In the genomic region with DNA sequence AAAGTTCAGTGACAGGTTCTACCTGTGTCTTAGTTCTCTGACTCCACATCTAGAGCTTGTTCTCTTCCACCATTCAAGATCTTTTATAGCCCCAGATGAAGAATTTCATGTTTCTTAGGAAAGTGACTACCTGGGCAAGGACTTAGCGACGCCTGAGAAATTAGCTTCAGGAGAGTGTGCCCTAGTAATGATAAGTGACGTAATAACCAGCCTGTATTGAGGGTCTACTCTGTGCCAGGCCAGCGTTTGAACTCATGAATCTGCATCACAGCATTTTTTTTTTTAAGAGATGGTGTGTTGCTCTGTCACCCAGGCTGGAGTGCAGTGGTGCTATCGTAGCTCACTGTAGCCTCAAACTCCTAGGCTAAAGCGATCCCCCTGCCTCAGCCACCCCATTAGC, we compare ENCODE assay signal across 15 cellular contexts. TPM values are rescaled to one million over a fixed set of nuclear protein-coding genes. Genes with fewer than 3 reads are reported as not detected.
A peak's percentile ranks its signal among the peaks of the same experiment; 100 is the strongest.
DNase-seq lines count a peak whose midpoint lies in the region; ATAC-seq, FAIRE-seq and TF ChIP-seq lines count a peak whose summit lies in the region.
"Had no signal": no experiment of that assay in that cellular context is flagged by ENCODE, and none has a peak within 500 bp of the region (broad histone marks: within the 10 kb centered on the region; RNA-seq: fewer than 3 reads in every experiment).

No MANE protein-coding gene starts in this region.

- H3K4me1 ChIP-seq in H9 (ENCODE audit: insufficient read depth, low read length) (peaks cover 9% of the 10 kb centered on the region; the same call in 1 of the 2 replicates), H1 (replicated peaks in 1 of 4; ENCODE audit: control insufficient read depth in 3 of 4, insufficient read depth in 4 of 4, low read length in 3 of 4) (peaks cover 13 to 22% (median 15%) of the 10 kb centered on the region in 4 experiments), neuronal stem cell (ENCODE audit: control insufficient read depth in 2 of 2, insufficient read depth in 1 of 2, low read depth in 1 of 2, low read length in 2 of 2) (peaks cover 16 to 23% of the 10 kb centered on the region in 2 donors), gastrocnemius medialis (peaks cover 27 to 30% of the 10 kb centered on the region in 2 donors)
- H3K4me1 ChIP-seq: BLaER1 had no signal

- H3K4me3 Mint-ChIP-seq in H9 (no peak overlapping the region), natural killer cell (peak overlapping the region; percentile 57)
- H3K4me3 Mint-ChIP-seq in activated naive CD8-positive, alpha-beta T cell treated with anti-CD3 and anti-CD28 coated beads for 36 hours: no peak overlapping the region

- H2AK5ac ChIP-seq in H9 (ENCODE audit: insufficient read length, low read length): no peak overlapping the region
- H2AK5ac ChIP-seq in H1 (ENCODE audit: low read depth, low read length): no peak overlapping the region
- H2AK5ac ChIP-seq in neuronal stem cell (ENCODE audit: low read depth, low read length): peak overlapping the region; percentile 20

- H3K27me3 Mint-ChIP-seq in H9 (ENCODE audit: low read depth): no peaks in the 10 kb centered on the region
- H3K27me3 Mint-ChIP-seq in natural killer cell (ENCODE audit: low read depth in 2 of 2): peaks cover 0 to 8% of the 10 kb centered on the region in 2 donors
- peaks cover 4% of the 10 kb centered on the region for H3K27me3 Mint-ChIP-seq in activated naive CD8-positive, alpha-beta T cell treated with anti-CD3 and anti-CD28 coated beads for 36 hours

- DNase-seq in H9 (no peak), H1 (ENCODE audit: low read depth in 1 of 2, low spot score in 2 of 2) (no peak), natural killer cell (no peak), neuronal stem cell (ENCODE audit: low spot score) (no peak), gastrocnemius medialis (no peak)
- DNase-seq in activated naive CD8-positive, alpha-beta T cell treated with anti-CD3 and anti-CD28 coated beads for 36 hours: no peak
- DNase-seq: 8988T; AML-193; Caco-2; CD8-positive, alpha-beta memory T cell; DND-41; GDM1 had no signal

- TF ChIP-seq CTCF in H9 (conservative IDR thresholded peaks at IDR 0.05) (no peak), H1 (IDR thresholded peaks at IDR 0.05; ENCODE audit: control extremely low read depth in 1 of 3, insufficient read depth in 1 of 3, low read depth in 1 of 3, low read length in 3 of 3) (no peak), natural killer cell (IDR thresholded peaks at IDR 0.05) (no peak), gastrocnemius medialis (IDR thresholded peaks at IDR 0.05 in 4 of 5, conservative IDR thresholded peaks at IDR 0.05 in 1 of 5) (no peak)

- H4K20me1 ChIP-seq in H9 (ENCODE audit: control insufficient read depth, insufficient read depth, insufficient read length) (no peaks in the 10 kb centered on the region), H1 (replicated peaks in 1 of 2; ENCODE audit: control insufficient read depth in 1 of 2, insufficient read depth in 2 of 2, low read length in 2 of 2) (peaks cover 38 to 54% of the 10 kb centered on the region in 2 experiments)
- H4K20me1 ChIP-seq: BLaER1 had no signal

- H3K79me1 ChIP-seq in H9 (ENCODE audit: insufficient read depth, low read depth, low read length, poor library complexity, severe bottlenecking): peaks cover 5% of the 10 kb centered on the region
- H3K79me1 ChIP-seq in H1 (ENCODE audit: low read depth, low read length): peaks cover 28% of the 10 kb centered on the region
- H3K79me1 ChIP-seq in neuronal stem cell (ENCODE audit: low read depth, low read length): no peaks in the 10 kb centered on the region

- H3K56ac ChIP-seq in H9 (ENCODE audit: insufficient read length, low read depth, low read length) (no peak overlapping the region), H1 (replicated peaks; ENCODE audit: insufficient read length, low read depth, low read length) (no peak overlapping the region)

- no CpG with 5 or more reads among the region's 6 CpGs for WGBS in H9 (ENCODE audit: extremely low coverage, insufficient read length, low lambda C conversion rate)
- 92% methylated on average over 6 of the region's 6 CpGs; no CpG with 5 or more reads in 1 of the 2 experiments for WGBS in H1 (ENCODE audit: extremely low coverage in 1 of 2, insufficient coverage in 1 of 2, insufficient read length in 1 of 2, insufficient replicate concordance in 2 of 2, low coverage in 1 of 2, low lambda C conversion rate in 2 of 2, missing lambda C conversion rate in 1 of 2), 2 experiments
- no CpG with 5 or more reads among the region's 6 CpGs for WGBS in neuronal stem cell (ENCODE audit: extremely low coverage in 2 of 2, insufficient read length in 2 of 2, insufficient replicate concordance in 1 of 2), 2 donors

- intact Hi-C loops in natural killer cell (cut with micrococcal nuclease) (no loop called here), gastrocnemius medialis (cut with DNase I; ENCODE audit: low total_unique reads) (no loop called here)

- H3K4me2 ChIP-seq in H9 (ENCODE audit: insufficient read depth, insufficient read length, low read length): no peak overlapping the region
- no peak overlapping the region for H3K4me2 ChIP-seq in H1 (ENCODE audit: insufficient read depth in 1 of 2, low read depth in 2 of 2, low read length in 2 of 2)
- no peak overlapping the region for H3K4me2 ChIP-seq in neuronal stem cell (ENCODE audit: insufficient read depth, low read length, poor library complexity, severe bottlenecking)
- H3K4me2 ChIP-seq: BLaER1 had no signal

- H3K9me3 ChIP-seq in H9 (ENCODE audit: control insufficient read depth, low read depth, low read length) (no peaks in the 10 kb centered on the region), H1 (ENCODE audit: insufficient read depth in 2 of 2, low read depth in 1 of 2, low read length in 1 of 2) (no peaks in the 10 kb centered on the region), neuronal stem cell (replicated peaks in 1 of 2; ENCODE audit: control insufficient read depth in 2 of 2, insufficient read depth in 1 of 2, low read depth in 1 of 2, low read length in 2 of 2) (no peaks in the 10 kb centered on the region), gastrocnemius medialis (no peaks in the 10 kb centered on the region)
- H3K9me3 ChIP-seq: BLaER1, Caco-2 had no signal

- ATAC-seq in natural killer cell: no peak
- no peak for ATAC-seq in gastrocnemius medialis
- ATAC-seq in HG02571 (IDR thresholded peaks at IDR 0.05; ENCODE audit: unreplicated experiment): no peak

- TF ChIP-seq POLR2A in H1 (IDR thresholded peaks at IDR 0.05; ENCODE audit: control extremely low read depth in 1 of 2, low read depth in 2 of 2, low read length in 2 of 2) (no peak), gastrocnemius medialis (IDR thresholded peaks at IDR 0.05) (no peak)

- no peak for TF ChIP-seq RAD21 in H1 (IDR thresholded peaks at IDR 0.05 in 1 of 2, conservative IDR thresholded peaks at IDR 0.05 in 1 of 2; ENCODE audit: low read depth in 2 of 2, low read length in 2 of 2)

- H3K4ac ChIP-seq in H9 (ENCODE audit: low read depth, low read length): no peak overlapping the region
- no peak overlapping the region for H3K4ac ChIP-seq in H1 (replicated peaks; ENCODE audit: insufficient read length, low read depth, low read length)
- H3K4ac ChIP-seq in neuronal stem cell (ENCODE audit: low read length): no peak overlapping the region

- H3T11ph ChIP-seq in H9 (ENCODE audit: low read length): no peak overlapping the region

- peak overlapping the region; percentile 48 to 93 (median 87) for H3K27ac Mint-ChIP-seq in H9
- H3K27ac Mint-ChIP-seq in natural killer cell: peak overlapping the region; percentile 19 to 79
- H3K27ac Mint-ChIP-seq in activated naive CD8-positive, alpha-beta T cell treated with anti-CD3 and anti-CD28 coated beads for 36 hours: no peak overlapping the region
- H3K27ac Mint-ChIP-seq: CD8-positive, alpha-beta memory T cell had no signal

- H2BK20ac ChIP-seq in H9 (ENCODE audit: low read depth, low read length, poor library complexity, severe bottlenecking) (no peak overlapping the region), H1 (ENCODE audit: low read length) (no peak overlapping the region)

- peaks cover 67 to 74% of the 10 kb centered on the region in 2 experiments for H3K4me1 Mint-ChIP-seq in H9
- H3K4me1 Mint-ChIP-seq in natural killer cell: peaks cover 32 to 33% of the 10 kb centered on the region in 2 donors
- H3K4me1 Mint-ChIP-seq in activated naive CD8-positive, alpha-beta T cell treated with anti-CD3 and anti-CD28 coated beads for 36 hours: no peaks in the 10 kb centered on the region

- H3K9ac ChIP-seq in H9 (ENCODE audit: extremely low read depth, insufficient read length, low read length): no peak overlapping the region
- H3K9ac ChIP-seq in H1 (replicated peaks in 1 of 4; ENCODE audit: extremely low read depth in 1 of 4, low read depth in 3 of 4, low read length in 3 of 4): no peak overlapping the region
- no peak overlapping the region for H3K9ac ChIP-seq in neuronal stem cell (ENCODE audit: low read depth, low read length, poor library complexity)
- H3K9ac ChIP-seq: BLaER1 had no signal

- no peak overlapping the region for H2BK120ac ChIP-seq in H9 (ENCODE audit: low read depth, low read length, poor library complexity, severe bottlenecking)
- H2BK120ac ChIP-seq in H1 (replicated peaks; ENCODE audit: low read depth, low read length): no peak overlapping the region
- no peak overlapping the region for H2BK120ac ChIP-seq in neuronal stem cell (ENCODE audit: low read depth, low read length)

- H3K18ac ChIP-seq in H9 (ENCODE audit: insufficient read length, low read depth, low read length): no peak overlapping the region
- H3K18ac ChIP-seq in H1 (ENCODE audit: extremely low read depth, low read length): no peak overlapping the region
- H3K18ac ChIP-seq in neuronal stem cell (ENCODE audit: low read length): no peak overlapping the region

- H3K79me2 ChIP-seq in H9 (ENCODE audit: insufficient read depth, low read length) (peaks cover 39% of the 10 kb centered on the region; the same call in 1 of the 2 replicates), H1 (ENCODE audit: control insufficient read depth in 1 of 2, insufficient read depth in 2 of 2, low read length in 2 of 2) (peaks cover 17 to 96% of the 10 kb centered on the region in 2 experiments)

- no peak for FAIRE-seq in H1 (lab: Jason Lieb, UNC)
- FAIRE-seq: H54 had no signal

- H3K36me3 Mint-ChIP-seq in H9 (ENCODE audit: insufficient read depth in 1 of 3, low read depth in 3 of 3): peaks cover 13 to 31% (median 18%) of the 10 kb centered on the region in 3 experiments
- no peaks in the 10 kb centered on the region for H3K36me3 Mint-ChIP-seq in natural killer cell
- H3K36me3 Mint-ChIP-seq in activated naive CD8-positive, alpha-beta T cell treated with anti-CD3 and anti-CD28 coated beads for 36 hours: no peaks in the 10 kb centered on the region
- H3K36me3 Mint-ChIP-seq: CD8-positive, alpha-beta memory T cell had no signal

- no peak overlapping the region for H3K14ac ChIP-seq in H9 (ENCODE audit: insufficient read depth, low read length)
- no peak overlapping the region for H3K14ac ChIP-seq in H1 (ENCODE audit: insufficient read length)
- no peak overlapping the region for H3K14ac ChIP-seq in neuronal stem cell (ENCODE audit: low read length)

- no peak overlapping the region for H2BK12ac ChIP-seq in H9 (ENCODE audit: insufficient read length, low read depth, low read length)
- H2BK12ac ChIP-seq in H1 (ENCODE audit: low read depth, low read length): no peak overlapping the region
- no peak overlapping the region for H2BK12ac ChIP-seq in neuronal stem cell (ENCODE audit: low read length)

- H4K5ac ChIP-seq in H9 (ENCODE audit: insufficient read length, low read depth, low read length): no peak overlapping the region
- no peak overlapping the region for H4K5ac ChIP-seq in H1 (ENCODE audit: insufficient read length, low read depth, low read length)

- H3K36me3 ChIP-seq in H1 (ENCODE audit: control insufficient read depth in 2 of 4, insufficient read depth in 4 of 4, low read length in 3 of 4) (peaks cover 2 to 5% (median 3%) of the 10 kb centered on the region in 4 experiments; a peak in 3 of 8 replicates), neuronal stem cell (replicated peaks in 1 of 2; ENCODE audit: control insufficient read depth in 2 of 2, insufficient read depth in 2 of 2, low read length in 2 of 2) (no peaks in the 10 kb centered on the region), gastrocnemius medialis (no peaks in the 10 kb centered on the region)
- H3K36me3 ChIP-seq: BLaER1 had no signal

- in situ Hi-C loops in gastrocnemius medialis (cut with MboI; ENCODE audit: low sequenced_read_pairs in 4 of 4): no loop called here

- no peak overlapping the region for H2BK5ac ChIP-seq in H9 (ENCODE audit: insufficient read length, low read length)
- H2BK5ac ChIP-seq in H1 (ENCODE audit: low read depth, low read length): peak overlapping the region; percentile 9; the same call in 1 of the 2 replicates
- no peak overlapping the region for H2BK5ac ChIP-seq in neuronal stem cell (ENCODE audit: low read length)

- H2AFZ ChIP-seq in H9 (ENCODE audit: low read length) (no peak overlapping the region), H1 (ENCODE audit: low read length) (no peak overlapping the region), neuronal stem cell (ENCODE audit: low read length) (no peak overlapping the region)

- TF ChIP-seq EP300 in H1 (IDR thresholded peaks at IDR 0.05; ENCODE audit: borderline replicate concordance in 1 of 2, low read depth in 2 of 2, low read length in 2 of 2): no peak

- H3K23me2 ChIP-seq in H9 (ENCODE audit: insufficient read length, low read depth, low read length, poor library complexity, severe bottlenecking) (no peaks in the 10 kb centered on the region), H1 (ENCODE audit: low read depth, low read length) (no peaks in the 10 kb centered on the region)

- H3K23ac ChIP-seq in H9 (ENCODE audit: insufficient read length, low read depth, low read length) (no peak overlapping the region), H1 (ENCODE audit: insufficient read length) (no peak overlapping the region), neuronal stem cell (ENCODE audit: low read depth, low read length, poor library complexity) (no peak overlapping the region)

- H3K9me3 Mint-ChIP-seq in H9 (no peaks in the 10 kb centered on the region), natural killer cell (no peaks in the 10 kb centered on the region)
- H3K9me3 Mint-ChIP-seq in activated naive CD8-positive, alpha-beta T cell treated with anti-CD3 and anti-CD28 coated beads for 36 hours: no peaks in the 10 kb centered on the region
- H3K9me3 Mint-ChIP-seq: CD8-positive, alpha-beta memory T cell had no signal

- H3K4me3 ChIP-seq in H1 (ENCODE audit: extremely low read depth in 1 of 4, insufficient read depth in 2 of 4, low read depth in 3 of 4, low read length in 4 of 4) (no peak overlapping the region), neuronal stem cell (ENCODE audit: low read length in 2 of 2) (no peak overlapping the region), gastrocnemius medialis (no peak overlapping the region)
- H3K4me3 ChIP-seq: BLaER1 had no signal

- no peak overlapping the region for H3K27ac ChIP-seq in H9 (ENCODE audit: insufficient read length, low read depth, low read length)
- no peak overlapping the region for H3K27ac ChIP-seq in H1 (ENCODE audit: low read depth, low read length)
- no peak overlapping the region for H3K27ac ChIP-seq in neuronal stem cell (replicated peaks; ENCODE audit: low read length)
- no peak overlapping the region for H3K27ac ChIP-seq in gastrocnemius medialis
- H3K27ac ChIP-seq: BLaER1 had no signal

- H4K8ac ChIP-seq in H9 (replicated peaks; ENCODE audit: insufficient read length, low read depth, low read length) (no peak overlapping the region), H1 (ENCODE audit: extremely low read depth, insufficient read depth, low read length) (no peak overlapping the region), neuronal stem cell (ENCODE audit: low read depth, low read length) (no peak overlapping the region)

- CTCF ChIA-PET in H1 (lab: Charles Lee; ENCODE audit: partially characterized antibody): interaction anchor here (0.6 to 15.2 kb wide), 31 partner anchors 9 to 179 kb away, joined by 3 to 218 read pairs (median 9); a partner anchor contains a TSS

- H4K91ac ChIP-seq in H9 (ENCODE audit: insufficient read length, low read depth, low read length) (no peak overlapping the region), H1 (replicated peaks; ENCODE audit: insufficient read length, low read length) (no peak overlapping the region), neuronal stem cell (ENCODE audit: low read depth, low read length, poor library complexity) (no peak overlapping the region)

- H3K27me3 ChIP-seq in H9 (ENCODE audit: insufficient read depth, low read length) (no peaks in the 10 kb centered on the region), H1 (replicated peaks in 1 of 4; ENCODE audit: control insufficient read depth in 3 of 4, extremely low read depth in 1 of 4, insufficient read depth in 3 of 4, low read length in 3 of 4) (no peaks in the 10 kb centered on the region), neuronal stem cell (ENCODE audit: control insufficient read depth in 3 of 3, insufficient read depth in 3 of 3, low read depth in 1 of 3, low read length in 3 of 3) (no peaks in the 10 kb centered on the region), gastrocnemius medialis (no peaks in the 10 kb centered on the region)
- H3K27me3 ChIP-seq: BLaER1 had no signal

- POLR2A ChIA-PET in H1 (lab: Charles Lee; ENCODE audit: partially characterized antibody): interaction anchor here (0.8 to 1.6 kb wide), 8 partner anchors 8 to 70 kb away, joined by 3 to 6 read pairs (median 4); no protein-coding TSS in a partner anchor

- H2BK15ac ChIP-seq in H9 (ENCODE audit: low read depth, low read length) (no peak overlapping the region), H1 (ENCODE audit: low read length) (no peak overlapping the region), neuronal stem cell (ENCODE audit: low read length) (no peak overlapping the region)

RNA-seq across cellular contexts. Expression of a gene that starts 51.8 kb away (rescaled TPM):
- total RNA-seq in H9 (2021): 112 and 117 TPM in 2 replicates
- total RNA-seq in H1 (2021; fragmentation: NEBNext Ultra II Directional; extraction: Animal tissue kit (Norgen Biotek cat#: 25700)): 108 and 110 TPM in 2 replicates
- polyA plus RNA-seq in H1 (2011; rRNA removed): 27.5 and 49.5 TPM in 2 replicates
- 11.0 TPM for polyA plus RNA-seq in H1 (2011; cell fraction: cytosol; rRNA removed)
- polyA plus RNA-seq in H1 (2011; cell fraction: nucleus; rRNA removed): 53.7 TPM
- 117 to 131 TPM (median 126 TPM) in 4 replicates for polyA plus RNA-seq in H1 (2012, experiment 1 of 2)
- polyA plus RNA-seq in H1 (2012, experiment 2 of 2): 142 TPM
- 141 TPM for polyA plus RNA-seq in H1 (2013, experiment 1 of 2)
- 141 TPM for polyA plus RNA-seq in H1 (2013, experiment 2 of 2)
- polyA minus RNA-seq in H1 (2011; rRNA and poly(A)+ RNA removed): 15.5 and 22.8 TPM in 2 replicates
- polyA minus RNA-seq in H1 (2011; cell fraction: cytosol; rRNA and poly(A)+ RNA removed): 31.3 TPM
- polyA minus RNA-seq in H1 (2011; cell fraction: nucleus; rRNA and poly(A)+ RNA removed): 52.8 TPM
- not detected for total RNA-seq in natural killer cell
- 67.8 TPM for polyA plus RNA-seq in neuronal stem cell (2013, experiment 1 of 2)
- 68.6 TPM for polyA plus RNA-seq in neuronal stem cell (2013, experiment 2 of 2)
- total RNA-seq in activated naive CD8-positive, alpha-beta T cell treated with anti-CD3 and anti-CD28 coated beads for 36 hours: under 1 TPM in 1 of 2 experiments, not detected in 1; 0.06 TPM
- 1 to 10 TPM; 1.1 to 3.9 (median 2.8) TPM for total RNA-seq in gastrocnemius medialis
- total RNA-seq: CD8-positive, alpha-beta memory T cell had no signal

Comparison
In these comparisons a context has a peak if more than half of its experiments do, and no peak if none do; other contexts are left out.
1. RNA of a gene that starts 51.8 kb away (total RNA-seq): 112 to 117 TPM in H9 and 108 to 110 TPM in H1; 1.1 to 3.9 TPM in gastrocnemius medialis, 0.06 TPM in activated naive CD8-positive, alpha-beta T cell treated with anti-CD3 and anti-CD28 coated beads for 36 hours and not detected in natural killer cell; every median in the first group is over 10 times any median in the second.